8 cellular contexts compared by ENCODE assay signal in the genomic region with DNA sequence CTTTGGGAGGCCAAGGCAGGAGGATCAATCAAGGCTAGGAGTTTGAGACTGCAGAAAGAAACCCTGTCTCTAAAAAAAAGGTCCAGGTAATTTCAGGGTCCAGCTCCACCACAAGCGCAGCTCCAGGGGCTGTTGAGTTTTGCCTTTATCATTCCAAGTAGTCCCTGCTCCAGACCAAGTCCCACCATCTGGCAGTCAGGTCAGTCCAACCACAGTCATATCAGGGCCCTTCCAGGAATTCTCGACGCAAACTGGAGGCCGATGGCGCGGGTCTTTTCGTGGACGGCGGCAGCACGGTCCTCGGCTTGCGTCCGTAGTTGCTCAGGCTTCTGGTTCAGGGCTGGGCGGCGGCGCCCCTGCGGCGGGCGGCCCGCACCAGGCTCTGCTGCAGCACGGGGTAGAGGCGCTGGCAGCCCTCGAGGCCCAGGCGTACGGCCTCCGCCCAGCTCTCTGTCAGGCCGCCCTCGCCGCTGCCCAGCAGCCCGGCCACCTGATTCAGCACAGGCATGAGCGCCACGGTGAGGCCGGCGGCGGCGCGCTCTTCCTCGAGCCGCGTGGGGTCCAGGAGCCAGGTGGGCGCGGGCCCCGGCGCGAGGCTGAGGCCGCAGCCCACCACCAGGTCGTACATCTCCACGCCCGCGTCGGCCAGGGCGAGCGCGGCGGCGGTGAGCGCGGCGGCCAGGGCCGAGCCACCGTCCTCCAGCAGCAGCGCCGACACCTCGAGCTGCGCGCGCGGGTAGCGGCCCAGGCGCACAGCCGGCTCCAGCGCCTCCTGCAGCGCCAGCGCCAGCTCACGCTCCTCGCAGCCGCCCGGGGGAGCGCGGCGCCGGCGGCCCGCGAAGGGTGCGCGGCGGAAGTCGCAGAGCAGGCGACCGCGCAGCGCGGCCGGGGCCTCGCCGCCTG. TPM values are rescaled to one million over a fixed set of nuclear protein-coding genes. Genes with fewer than 3 reads are reported as not detected.
A peak's percentile ranks its signal among the peaks of the same experiment; 100 is the strongest.
DNase-seq lines count a peak whose midpoint lies in the region; ATAC-seq, FAIRE-seq and TF ChIP-seq lines count a peak whose summit lies in the region.

No MANE protein-coding gene starts in this region.

- no peaks in the 10 kb centered on the region for H3K9me3 ChIP-seq in WERI-Rb-1 (ENCODE audit: severe bottlenecking)

- H3K27ac ChIP-seq in WERI-Rb-1 = peak overlapping the region; percentile 81
- H3K27ac ChIP-seq in mesendoderm (ENCODE audit: low read depth, low read length) = peak overlapping the region; percentile 79

- peak overlapping the region; percentile 75 for H3K4me2 ChIP-seq in mesendoderm (ENCODE audit: low read length)

- no peak overlapping the region for H2BK120ac ChIP-seq in mesendoderm (ENCODE audit: low read depth, low read length)

- H3K4me1 ChIP-seq in mesendoderm (ENCODE audit: control insufficient read depth, low read depth, low read length) = no peaks in the 10 kb centered on the region

- ATAC-seq in GM21447 (IDR thresholded peaks at IDR 0.05; ENCODE audit: unreplicated experiment) = peak; percentile 45

- FAIRE-seq in HTR-8/SVneo (lab: Jason Lieb, UNC) = no peak

- peak overlapping the region; percentile 94 for H3K23ac ChIP-seq in mesendoderm (ENCODE audit: low read length)

- H3K4ac ChIP-seq in mesendoderm (ENCODE audit: low read depth, low read length) = peak overlapping the region; percentile 76

- peak overlapping the region; percentile 92 for H3K9ac ChIP-seq in mesendoderm (ENCODE audit: low read length)

- H3K56ac ChIP-seq in mesendoderm (ENCODE audit: low read length) = peak overlapping the region; percentile 98

- H2AK5ac ChIP-seq in mesendoderm (ENCODE audit: low read length) = no peak overlapping the region

- no peak overlapping the region for H2BK5ac ChIP-seq in mesendoderm (ENCODE audit: low read length)

- peaks cover 14% of the 10 kb centered on the region for H3K79me2 ChIP-seq in mesendoderm (ENCODE audit: control insufficient read depth, insufficient read depth, low read length)

- peak overlapping the region; percentile 41 for H3K18ac ChIP-seq in mesendoderm (ENCODE audit: low read length)

- H4K5ac ChIP-seq in mesendoderm (ENCODE audit: low read length) = no peak overlapping the region

- peak; percentile 26; the same call in 1 of the 2 replicates for TF ChIP-seq CTCF in WERI-Rb-1 (IDR thresholded peaks at IDR 0.05; ENCODE audit: low read depth, low read length)

- H2BK15ac ChIP-seq in mesendoderm (replicated peaks; ENCODE audit: low read depth) = no peak overlapping the region

- WGBS in mesendoderm (ENCODE audit: extremely low coverage, insufficient coverage, low lambda C conversion rate) = no CpG with 5 or more reads among the region's 97 CpGs

- H3K4me3 ChIP-seq in WERI-Rb-1 (ENCODE audit: low read depth, low read length) = peak overlapping the region; percentile 65
- peak overlapping the region; percentile 75 for H3K4me3 ChIP-seq in mesendoderm (ENCODE audit: low read length)

- peak; percentile 64 for DNase-seq in ELR (ENCODE audit: low read depth)
- DNase-seq in HTR-8/SVneo (ENCODE audit: insufficient read length, low spot score) = peak; percentile 55
- DNase-seq in WERI-Rb-1 = peak; percentile 59
- DNase-seq in effector CD4-positive, alpha-beta T cell = peak; percentile 21
- DNase-seq in mesendoderm = peak; percentile 61
- DNase-seq in stromal cell of bone marrow (ENCODE audit: low read depth) = peak; percentile 13
- no peak for DNase-seq in NCI-H2107 (lab: John Stamatoyannopoulos, UW)

- no peaks in the 10 kb centered on the region for H3K79me1 ChIP-seq in mesendoderm (ENCODE audit: low read length)

- H3K36me3 ChIP-seq in WERI-Rb-1 (peaks cover 46% of the 10 kb centered on the region), mesendoderm (ENCODE audit: control insufficient read depth, insufficient read depth, low read length) (peaks cover 24% of the 10 kb centered on the region)

- H3K27me3 ChIP-seq in WERI-Rb-1 (ENCODE audit: insufficient read depth, low read depth, severe bottlenecking) (no peaks in the 10 kb centered on the region), mesendoderm (ENCODE audit: insufficient read depth, low read length, poor library complexity) (no peaks in the 10 kb centered on the region)

- peak overlapping the region; percentile 39 for H4K8ac ChIP-seq in mesendoderm (ENCODE audit: low read depth, low read length)

RNA-seq across cellular contexts. Expression of gene EXOSC6, which starts 0.7 kb away (rescaled TPM):
- polyA plus RNA-seq in mesendoderm (2013, experiment 1 of 2) = 18.5 TPM
- 17.7 TPM for polyA plus RNA-seq in mesendoderm (2013, experiment 2 of 2)

RNA-seq across cellular contexts. Expression of gene AARS1, which starts 38.3 kb away (rescaled TPM):
- polyA plus RNA-seq in mesendoderm (2013, experiment 1 of 2) = 84.0 TPM
- 85.9 TPM for polyA plus RNA-seq in mesendoderm (2013, experiment 2 of 2)

RNA-seq across cellular contexts. Expression of gene DDX19B, which starts 48.0 kb away (rescaled TPM):
- polyA plus RNA-seq in mesendoderm (2013, experiment 1 of 2) = 46.4 TPM
- 45.1 TPM for polyA plus RNA-seq in mesendoderm (2013, experiment 2 of 2)
